Comparison of ENCODE assay signal across 19 cellular contexts in genomic region chr5:105977163-105977562, GRCh38.
"Had no signal": no experiment of that assay in that cellular context is flagged by ENCODE, and none has a peak within 500 bp of the region (broad histone marks: within the 10 kb centered on the region; RNA-seq: fewer than 3 reads in every experiment).

No MANE protein-coding gene starts in this region.

- H3K4me2 ChIP-seq: KMS-11 had no signal

- H3K36me3 Mint-ChIP-seq: IgD-negative memory B cell, T-cell had no signal

- H3K27ac Mint-ChIP-seq: IgD-negative memory B cell, T-cell had no signal

- H3K4me1 ChIP-seq: Peyer's patch, SJCRH30 had no signal

- H3K36me3 ChIP-seq: Peyer's patch, SJCRH30 had no signal

- DNase-seq: Kasumi-1, MM.1S, NCI-H1092 treated with DMSO at 0.1 percent for 48 hours, NCI-H1436, NCI-H187, NCI-H2029, NCI-H2171 treated with DMSO at 0.1 percent for 48 hours, NCI-H524, NCI-H526 treated with DMSO at 0.1 percent for 48 hours, NCI-H748 treated with DMSO at 0.1 percent for 48 hours, Peyer's patch, SHP77 treated with DMSO at 0.1 percent for 48 hours, SJCRH30, T-cell had no signal

- H3K27me3 ChIP-seq: Peyer's patch, SJCRH30 had no signal

- H3K4me3 ChIP-seq: K562, Peyer's patch, SJCRH30 had no signal

- H3K27me3 Mint-ChIP-seq: IgD-negative memory B cell, T-cell had no signal

- H3K9me3 ChIP-seq: Peyer's patch, SJCRH30 had no signal

- H3K27ac ChIP-seq: HL-60, KMS-11, Peyer's patch, SJCRH30 had no signal

- H3K4me1 Mint-ChIP-seq: IgD-negative memory B cell, T-cell had no signal

- ATAC-seq: K562, Right ventricle myocardium inferior, T-cell had no signal

- H3K4me3 Mint-ChIP-seq: IgD-negative memory B cell, T-cell had no signal
